In genomic region chr11:66915866-66916265, GRCh38 we compare ENCODE assay signal across 20 cellular contexts. TPM values are rescaled to one million over a fixed set of nuclear protein-coding genes. Genes with fewer than 3 reads are reported as not detected.
A peak's percentile ranks its signal among the peaks of the same experiment; 100 is the strongest.
DNase-seq lines count a peak whose midpoint lies in the region; ATAC-seq and TF ChIP-seq lines count a peak whose summit lies in the region.
"Had no signal": no experiment of that assay in that cellular context is flagged by ENCODE, and none has a peak within 500 bp of the region (broad histone marks: within the 10 kb centered on the region; RNA-seq: fewer than 3 reads in every experiment).

No MANE protein-coding gene starts in this region.

- H3K9me3 Mint-ChIP-seq in natural killer cell treated with Interleukin-12 subunit alpha and Interleukin-12 subunit beta and Interleukin-15 and Interleukin-18, amount 100 ng/mL, for 72 hours, result no peaks in the 10 kb centered on the region

- no peak for TF ChIP-seq POLR2A in suprapubic skin (IDR thresholded peaks at IDR 0.05)

- WGBS in suprapubic skin, result 73% methylated on average over 7 of the region's 7 CpGs

- no peaks in the 10 kb centered on the region for H3K4me1 Mint-ChIP-seq in natural killer cell treated with Interleukin-12 subunit alpha and Interleukin-12 subunit beta and Interleukin-15 and Interleukin-18, amount 100 ng/mL, for 72 hours (ENCODE audit: low read depth in 2 of 2)
- H3K4me1 Mint-ChIP-seq: activated CD4-positive, alpha-beta T cell treated with anti-CD3 and anti-CD28 coated beads for 36 hours had no signal

- intact Hi-C loops in colonic mucosa (cut with DNase I) (no loop called here), mucosa of descending colon (cut with DNase I, micrococcal nuclease) (no loop called here)

- TF ChIP-seq CTCF in colonic mucosa (IDR thresholded peaks at IDR 0.05) (no peak), mucosa of descending colon (IDR thresholded peaks at IDR 0.05) (no peak), suprapubic skin (IDR thresholded peaks at IDR 0.05) (no peak)

- H3K36me3 ChIP-seq in colonic mucosa (no peaks in the 10 kb centered on the region), mucosa of descending colon (ENCODE audit: low read depth) (no peaks in the 10 kb centered on the region), suprapubic skin (no peaks in the 10 kb centered on the region)
- H3K36me3 ChIP-seq: heart right ventricle, tibial artery had no signal

- H3K27ac Mint-ChIP-seq in natural killer cell treated with Interleukin-12 subunit alpha and Interleukin-12 subunit beta and Interleukin-15 and Interleukin-18, amount 100 ng/mL, for 72 hours, result no peak overlapping the region
- H3K27ac Mint-ChIP-seq: activated CD4-positive, alpha-beta T cell treated with anti-CD3 and anti-CD28 coated beads for 36 hours had no signal

- H3K9me3 ChIP-seq in colonic mucosa (no peaks in the 10 kb centered on the region), mucosa of descending colon (no peaks in the 10 kb centered on the region), suprapubic skin (no peaks in the 10 kb centered on the region)
- H3K9me3 ChIP-seq: heart right ventricle, tibial artery had no signal

- in situ Hi-C loops in SK-MEL-5 (cut with HindIII; ENCODE audit: low pct_unique_long_range_greater_than_20kb, low sequenced_read_pairs), result no loop called here

- no peak overlapping the region for H3K4me3 Mint-ChIP-seq in natural killer cell treated with Interleukin-12 subunit alpha and Interleukin-12 subunit beta and Interleukin-15 and Interleukin-18, amount 100 ng/mL, for 72 hours
- H3K4me3 Mint-ChIP-seq: activated CD4-positive, alpha-beta T cell treated with anti-CD3 and anti-CD28 coated beads for 36 hours had no signal

- no peak overlapping the region for H3K9ac ChIP-seq in colonic mucosa (ENCODE audit: low read depth in 2 of 2, low read length in 2 of 2)
- H3K9ac ChIP-seq: GM23248 had no signal

- H3K36me3 Mint-ChIP-seq in natural killer cell treated with Interleukin-12 subunit alpha and Interleukin-12 subunit beta and Interleukin-15 and Interleukin-18, amount 100 ng/mL, for 72 hours, result no peaks in the 10 kb centered on the region

- H3K4me1 ChIP-seq in colonic mucosa (peaks cover 4% of the 10 kb centered on the region), mucosa of descending colon (ENCODE audit: low read depth) (no peaks in the 10 kb centered on the region), suprapubic skin (peaks cover 7% of the 10 kb centered on the region)

- H3K27ac ChIP-seq in colonic mucosa (no peak overlapping the region), suprapubic skin (peak overlapping the region; percentile 8)
- H3K27ac ChIP-seq: GM23248, heart right ventricle, tibial artery had no signal

- no peaks in the 10 kb centered on the region for H3K27me3 Mint-ChIP-seq in natural killer cell treated with Interleukin-12 subunit alpha and Interleukin-12 subunit beta and Interleukin-15 and Interleukin-18, amount 100 ng/mL, for 72 hours
- H3K27me3 Mint-ChIP-seq: activated CD4-positive, alpha-beta T cell treated with anti-CD3 and anti-CD28 coated beads for 36 hours had no signal

- TF ChIP-seq EP300 in suprapubic skin (IDR thresholded peaks at IDR 0.05), result no peak

- DNase-seq in SK-MEL-5 (ENCODE audit: low read depth, low spot score) (peak; percentile 80), colonic mucosa (peak; percentile 34), mucosa of descending colon (peak in 1 of 3 donors; percentile 27), suprapubic skin (ENCODE audit: low spot score in 2 of 2) (no peak), ureter (ENCODE audit: low spot score) (no peak), DMS 273 treated with DMSO at 0.1 percent for 48 hours (lab: John Stamatoyannopoulos, UW) (no peak)
- no peak for DNase-seq in natural killer cell treated with Interleukin-12 subunit alpha and Interleukin-12 subunit beta and Interleukin-15 and Interleukin-18, amount 100 ng/mL, for 72 hours (ENCODE audit: low spot score)
- DNase-seq: activated CD4-positive, alpha-beta T cell treated with anti-CD3 and anti-CD28 coated beads for 36 hours; activated effector memory CD4-positive, alpha-beta T cell treated with anti-CD3 and anti-CD28 coated beads, Interleukin-2, amount 50 U/mL, for 16 hours; AML-193; central memory CD4-positive, alpha-beta T cell; GM23248; heart right ventricle; Kasumi-1; mesendoderm; NCI-H524; Right ventricle myocardium superior; tibial artery had no signal

- H3K27me3 ChIP-seq in colonic mucosa (no peaks in the 10 kb centered on the region), suprapubic skin (no peaks in the 10 kb centered on the region)
- H3K27me3 ChIP-seq: heart right ventricle, tibial artery had no signal

- H3K4me3 ChIP-seq in colonic mucosa, result no peak overlapping the region
- no peak overlapping the region for H3K4me3 ChIP-seq in mucosa of descending colon
- no peak overlapping the region for H3K4me3 ChIP-seq in suprapubic skin
- H3K4me3 ChIP-seq: GM23248, heart right ventricle, tibial artery had no signal

- peak; percentile 90 for ATAC-seq in mucosa of descending colon
- ATAC-seq in natural killer cell treated with Interleukin-12 subunit alpha and Interleukin-12 subunit beta and Interleukin-15 and Interleukin-18, amount 100 ng/mL, for 72 hours, result no peak
- ATAC-seq: activated CD4-positive, alpha-beta T cell treated with anti-CD3 and anti-CD28 coated beads for 36 hours had no signal

RNA-seq across cellular contexts. Expression of gene PC, which starts 42.3 kb away (rescaled TPM):
- 17.0 and 19.9 TPM in 2 replicates for total RNA-seq in SK-MEL-5 (2014; rRNA removed; shearing (Covaris generic))
- polyA plus RNA-seq in SK-MEL-5 (2015; cell fraction: cytosol; rRNA removed), result 12.1 and 15.9 TPM in 2 replicates
- 25.6 and 35.4 TPM in 2 replicates for polyA plus RNA-seq in SK-MEL-5 (2015; cell fraction: nucleus; rRNA removed)
- 10 to 100 TPM; 47.7 to 60.1 TPM for total RNA-seq in colonic mucosa
- total RNA-seq in mucosa of descending colon, result 10 to 100 TPM; 20.0 to 43.8 (median 43.3) TPM
- 10 to 100 TPM; 10.8 to 25.4 (median 13.9) TPM for total RNA-seq in suprapubic skin
- 12.7 TPM for total RNA-seq in ureter
- 1 to 10 TPM; 6.5 to 9.1 TPM for total RNA-seq in natural killer cell treated with Interleukin-12 subunit alpha and Interleukin-12 subunit beta and Interleukin-15 and Interleukin-18, amount 100 ng/mL, for 72 hours

RNA-seq across cellular contexts. Expression of gene LRFN4, which starts 59.0 kb away (rescaled TPM):
- 3.9 and 5.8 TPM in 2 replicates for total RNA-seq in SK-MEL-5 (2014; rRNA removed; shearing (Covaris generic))
- 10.7 and 13.4 TPM in 2 replicates for polyA plus RNA-seq in SK-MEL-5 (2015; cell fraction: cytosol; rRNA removed)
- 17.8 and 25.1 TPM in 2 replicates for polyA plus RNA-seq in SK-MEL-5 (2015; cell fraction: nucleus; rRNA removed)
- 10 to 100 TPM; 20.7 to 51.7 TPM for total RNA-seq in colonic mucosa
- 10 to 100 TPM; 20.3 to 29.1 (median 27.8) TPM for total RNA-seq in mucosa of descending colon
- 1 to 10 TPM; 6.0 to 8.5 (median 8.3) TPM for total RNA-seq in suprapubic skin
- total RNA-seq in ureter, result 18.3 TPM
- total RNA-seq in natural killer cell treated with Interleukin-12 subunit alpha and Interleukin-12 subunit beta and Interleukin-15 and Interleukin-18, amount 100 ng/mL, for 72 hours, result 1 to 10 TPM; 1.4 to 7.9 TPM

RNA-seq across cellular contexts. Expression of gene C11orf86, which starts 59.2 kb away (rescaled TPM):
- not detected in 2 replicates for total RNA-seq in SK-MEL-5 (2014; rRNA removed; shearing (Covaris generic))
- polyA plus RNA-seq in SK-MEL-5 (2015; cell fraction: cytosol; rRNA removed), result 0.14 TPM in 1 of 2 replicates, not detected in the other
- polyA plus RNA-seq in SK-MEL-5 (2015; cell fraction: nucleus; rRNA removed), result not detected in 2 replicates
- 10 to 100 TPM; 23.0 to 31.6 TPM for total RNA-seq in colonic mucosa
- total RNA-seq in mucosa of descending colon, result 10 to 100 TPM; 26.9 to 51.5 (median 38.3) TPM
- total RNA-seq in suprapubic skin, result not detected
- not detected for total RNA-seq in ureter
- not detected for total RNA-seq in natural killer cell treated with Interleukin-12 subunit alpha and Interleukin-12 subunit beta and Interleukin-15 and Interleukin-18, amount 100 ng/mL, for 72 hours
- total RNA-seq: activated CD4-positive, alpha-beta T cell treated with anti-CD3 and anti-CD28 coated beads for 36 hours; GM23248; heart right ventricle; HT1080; renal cortical epithelial cell; Right ventricle myocardium superior had no signal
- polyA plus RNA-seq: GM23248, heart right ventricle had no signal

Comparison
In these comparisons a context has a peak if more than half of its experiments do, and no peak if none do; other contexts are left out.
1. DNase-seq: peak in SK-MEL-5 (single experiment) and colonic mucosa (single experiment); none in suprapubic skin (0 of 2), ureter (single experiment), natural killer cell treated with Interleukin-12 subunit alpha and Interleukin-12 subunit beta and Interleukin-15 and Interleukin-18, amount 100 ng/mL, for 72 hours (single experiment) and DMS 273 treated with DMSO at 0.1 percent for 48 hours (single experiment).
2. RNA of gene C11orf86, which starts 59.2 kb away (total RNA-seq): 26.9 to 51.5 TPM in mucosa of descending colon and 23.0 to 31.6 TPM in colonic mucosa; not detected in SK-MEL-5, not detected in suprapubic skin, not detected in ureter (single experiment) and not detected in natural killer cell treated with Interleukin-12 subunit alpha and Interleukin-12 subunit beta and Interleukin-15 and Interleukin-18, amount 100 ng/mL, for 72 hours; every median in the first group is over 10 times any median in the second.